20 cellular contexts compared by ENCODE assay signal in genomic region chr1:91476538-91477217, GRCh38. TPM values are rescaled to one million over a fixed set of nuclear protein-coding genes. Genes with fewer than 3 reads are reported as not detected.
A peak's percentile ranks its signal among the peaks of the same experiment; 100 is the strongest.
DNase-seq lines count a peak whose midpoint lies in the region; ATAC-seq and TF ChIP-seq lines count a peak whose summit lies in the region.
"Had no signal": no experiment of that assay in that cellular context is flagged by ENCODE, and none has a peak within 500 bp of the region (broad histone marks: within the 10 kb centered on the region; RNA-seq: fewer than 3 reads in every experiment).

No MANE protein-coding gene starts in this region.

- H3K18ac ChIP-seq in H9 (ENCODE audit: insufficient read length, low read depth, low read length): no peak overlapping the region

- peak; percentile 85 for ATAC-seq in left ventricle myocardium superior

- no peak overlapping the region for H3K14ac ChIP-seq in H9 (ENCODE audit: insufficient read depth, low read length)

- no peak for TF ChIP-seq POLR2A in adrenal gland (IDR thresholded peaks at IDR 0.05)

- no peak overlapping the region for H2BK15ac ChIP-seq in H9 (ENCODE audit: low read depth, low read length)

- no peaks in the 10 kb centered on the region for H3K4me1 ChIP-seq in H9 (ENCODE audit: insufficient read depth, low read length)
- H3K4me1 ChIP-seq in endodermal cell (ENCODE audit: control insufficient read depth, insufficient read depth, low read length): no peaks in the 10 kb centered on the region
- H3K4me1 ChIP-seq in adrenal gland (replicated peaks in 1 of 2): no peaks in the 10 kb centered on the region

- H3K36me3 Mint-ChIP-seq in H9 (ENCODE audit: insufficient read depth in 1 of 3, low read depth in 3 of 3): no peaks in the 10 kb centered on the region
- no peaks in the 10 kb centered on the region for H3K36me3 Mint-ChIP-seq in endodermal cell (ENCODE audit: low read depth)
- H3K36me3 Mint-ChIP-seq in nephron (ENCODE audit: low read depth): no peaks in the 10 kb centered on the region
- H3K36me3 Mint-ChIP-seq: CD14-positive monocyte had no signal

- no peak overlapping the region for H2AK5ac ChIP-seq in H9 (ENCODE audit: insufficient read length, low read length)

- H3K9me3 Mint-ChIP-seq in H9 (no peaks in the 10 kb centered on the region; a peak in 1 of 5 replicates), endodermal cell (no peaks in the 10 kb centered on the region), nephron (no peaks in the 10 kb centered on the region)

- H3K56ac ChIP-seq in H9 (ENCODE audit: insufficient read length, low read depth, low read length): no peak overlapping the region

- H3K27me3 ChIP-seq in H9 (ENCODE audit: insufficient read depth, low read length) (no peaks in the 10 kb centered on the region), endodermal cell (ENCODE audit: control insufficient read depth, insufficient read depth, low read length, poor library complexity, severe bottlenecking) (no peaks in the 10 kb centered on the region), adrenal gland (no peaks in the 10 kb centered on the region)

- WGBS in H9 (ENCODE audit: extremely low coverage, insufficient read length, low lambda C conversion rate): no CpG with 5 or more reads among the region's 2 CpGs
- WGBS in endodermal cell (ENCODE audit: insufficient coverage in 1 of 2, insufficient read length in 1 of 2), 2 experiments: 93 to 100% methylated on average over 1 to 2 of the region's 2 CpGs
- 53 to 63% (median 59%) methylated on average over 2 of the region's 2 CpGs for WGBS in adrenal gland, 4 donors

- no peak overlapping the region for H3K4me2 ChIP-seq in H9 (ENCODE audit: insufficient read depth, insufficient read length, low read length)
- H3K4me2 ChIP-seq: SK-N-SH had no signal

- no peaks in the 10 kb centered on the region for H3K23me2 ChIP-seq in H9 (ENCODE audit: insufficient read length, low read depth, low read length, poor library complexity, severe bottlenecking)

- H3K23ac ChIP-seq in H9 (ENCODE audit: insufficient read length, low read depth, low read length): no peak overlapping the region

- H3K27ac Mint-ChIP-seq in H9 (no peak overlapping the region), endodermal cell (no peak overlapping the region), nephron (peak overlapping the region; percentile 83 to 90 (median 88))
- H3K27ac Mint-ChIP-seq: CD14-positive monocyte had no signal

- DNase-seq in H9 (no peak), endodermal cell (no peak), left ventricle myocardium superior (no peak), adrenal gland (no peak), SW480 (ENCODE audit: low spot score) (no peak), A172 (ENCODE audit: low spot score) (no peak)
- DNase-seq: ACHN, DMS79, HCEC 1CT, NCI-H1105 treated with DMSO at 0.1 percent for 48 hours, NCI-H1694, NCI-H2081 treated with DMSO at 0.1 percent for 48 hours, NCI-H2227 treated with DMSO at 0.1 percent for 48 hours, NCI-H510A treated with DMSO at 0.1 percent for 48 hours, NCI-H774, OCI-M1, SHP77 treated with DMSO at 0.1 percent for 48 hours, SK-N-SH had no signal

- no peak overlapping the region for H3K27ac ChIP-seq in H9 (ENCODE audit: insufficient read length, low read depth, low read length)
- no peak overlapping the region for H3K27ac ChIP-seq in endodermal cell (ENCODE audit: low read depth, low read length)
- no peak overlapping the region for H3K27ac ChIP-seq in adrenal gland

- no peak overlapping the region for H4K91ac ChIP-seq in H9 (ENCODE audit: insufficient read length, low read depth, low read length)

- H3K9me3 ChIP-seq in H9 (ENCODE audit: control insufficient read depth, low read depth, low read length) (no peaks in the 10 kb centered on the region), endodermal cell (ENCODE audit: control insufficient read depth, low read length) (no peaks in the 10 kb centered on the region), adrenal gland (replicated peaks in 1 of 3) (no peaks in the 10 kb centered on the region)
- H3K9me3 ChIP-seq: SK-N-SH had no signal

- H3K36me3 ChIP-seq in endodermal cell (ENCODE audit: control insufficient read depth, insufficient read depth, low read length) (no peaks in the 10 kb centered on the region), adrenal gland (replicated peaks in 1 of 2) (no peaks in the 10 kb centered on the region)

- no peaks in the 10 kb centered on the region for H3K27me3 Mint-ChIP-seq in H9 (ENCODE audit: low read depth)
- H3K27me3 Mint-ChIP-seq in endodermal cell (ENCODE audit: insufficient read depth): no peaks in the 10 kb centered on the region
- peaks cover 5% of the 10 kb centered on the region for H3K27me3 Mint-ChIP-seq in nephron (ENCODE audit: low read depth)

- no peaks in the 10 kb centered on the region for H3K79me2 ChIP-seq in H9 (ENCODE audit: insufficient read depth, low read length)

- H3K9ac ChIP-seq in H9 (ENCODE audit: extremely low read depth, insufficient read length, low read length) (no peak overlapping the region), endodermal cell (ENCODE audit: extremely low read depth, low read length, poor library complexity, severe bottlenecking) (no peak overlapping the region)
- H3K9ac ChIP-seq: SK-N-SH had no signal

- intact Hi-C loops in left ventricle myocardium superior (cut with micrococcal nuclease): no loop called here
- intact Hi-C loops in adrenal gland (cut with DNase I): no loop called here

- H2BK20ac ChIP-seq in H9 (ENCODE audit: low read depth, low read length, poor library complexity, severe bottlenecking): no peak overlapping the region

- H2AFZ ChIP-seq in H9 (ENCODE audit: low read length): no peak overlapping the region

- no peak overlapping the region for H4K8ac ChIP-seq in H9 (replicated peaks; ENCODE audit: insufficient read length, low read depth, low read length)

- H2BK5ac ChIP-seq in H9 (ENCODE audit: insufficient read length, low read length): no peak overlapping the region

- H3K4ac ChIP-seq in H9 (ENCODE audit: low read depth, low read length): no peak overlapping the region

- H4K20me1 ChIP-seq in H9 (ENCODE audit: control insufficient read depth, insufficient read depth, insufficient read length): no peaks in the 10 kb centered on the region

- peak; percentile 25; the same call in 2 of the 3 replicates for TF ChIP-seq CTCF in H9 (conservative IDR thresholded peaks at IDR 0.05)
- peak; percentile 22 for TF ChIP-seq CTCF in endodermal cell (conservative IDR thresholded peaks at IDR 0.05)
- TF ChIP-seq CTCF in nephron (IDR thresholded peaks at IDR 0.05; ENCODE audit: unreplicated experiment in 3 of 3): no peak
- TF ChIP-seq CTCF in adrenal gland (IDR thresholded peaks at IDR 0.05): no peak

- H4K5ac ChIP-seq in H9 (ENCODE audit: insufficient read length, low read depth, low read length): no peak overlapping the region

- no peak overlapping the region for H3T11ph ChIP-seq in H9 (ENCODE audit: low read length)

- no peaks in the 10 kb centered on the region for H3K79me1 ChIP-seq in H9 (ENCODE audit: insufficient read depth, low read depth, low read length, poor library complexity, severe bottlenecking)

- H3K4me1 Mint-ChIP-seq in H9 (no peaks in the 10 kb centered on the region), endodermal cell (no peaks in the 10 kb centered on the region), nephron (peaks cover 13% of the 10 kb centered on the region)
- H3K4me1 Mint-ChIP-seq: CD14-positive monocyte had no signal

- no peak overlapping the region for H2BK120ac ChIP-seq in H9 (ENCODE audit: low read depth, low read length, poor library complexity, severe bottlenecking)

- H3K4me3 Mint-ChIP-seq in H9 (no peak overlapping the region), endodermal cell (no peak overlapping the region), nephron (no peak overlapping the region)
- H3K4me3 Mint-ChIP-seq: CD14-positive monocyte had no signal

- no peak overlapping the region for H2BK12ac ChIP-seq in H9 (ENCODE audit: insufficient read length, low read depth, low read length)

- H3K4me3 ChIP-seq in endodermal cell (ENCODE audit: low read length) (no peak overlapping the region), adrenal gland (no peak overlapping the region)

RNA-seq across cellular contexts. Expression of gene CDC7, which starts 24.0 kb away (rescaled TPM):
- total RNA-seq in H9 (2021) (41.6 and 43.4 TPM in 2 replicates), endodermal cell (10 to 100 TPM; 41.7 to 44.7 TPM), left ventricle myocardium superior (1.2 TPM), adrenal gland (1 to 10 TPM; 1.6 to 6.9 (median 3.1) TPM)
- polyA plus RNA-seq in endodermal cell (2013, experiment 1 of 2): 39.5 TPM
- polyA plus RNA-seq in endodermal cell (2013, experiment 2 of 2): 39.7 TPM
- polyA plus RNA-seq in adrenal gland: 1 to 10 TPM; 2.3 to 6.6 (median 2.4) TPM
- 9.2 and 11.0 TPM in 2 replicates for total RNA-seq in A172 (2014; rRNA removed; shearing (Covaris generic))

Comparison
In these comparisons a context has a peak if more than half of its experiments do, and no peak if none do; other contexts are left out.
1. H3K27ac Mint-ChIP-seq: peak in nephron (3 of 3); none in H9 (0 of 3) and endodermal cell (single experiment).
2. CTCF ChIP-seq: peak in H9 (single experiment) and endodermal cell (single experiment); none in nephron (0 of 3) and adrenal gland (0 of 6).